8 cellular contexts compared by ENCODE assay signal in the genomic region with DNA sequence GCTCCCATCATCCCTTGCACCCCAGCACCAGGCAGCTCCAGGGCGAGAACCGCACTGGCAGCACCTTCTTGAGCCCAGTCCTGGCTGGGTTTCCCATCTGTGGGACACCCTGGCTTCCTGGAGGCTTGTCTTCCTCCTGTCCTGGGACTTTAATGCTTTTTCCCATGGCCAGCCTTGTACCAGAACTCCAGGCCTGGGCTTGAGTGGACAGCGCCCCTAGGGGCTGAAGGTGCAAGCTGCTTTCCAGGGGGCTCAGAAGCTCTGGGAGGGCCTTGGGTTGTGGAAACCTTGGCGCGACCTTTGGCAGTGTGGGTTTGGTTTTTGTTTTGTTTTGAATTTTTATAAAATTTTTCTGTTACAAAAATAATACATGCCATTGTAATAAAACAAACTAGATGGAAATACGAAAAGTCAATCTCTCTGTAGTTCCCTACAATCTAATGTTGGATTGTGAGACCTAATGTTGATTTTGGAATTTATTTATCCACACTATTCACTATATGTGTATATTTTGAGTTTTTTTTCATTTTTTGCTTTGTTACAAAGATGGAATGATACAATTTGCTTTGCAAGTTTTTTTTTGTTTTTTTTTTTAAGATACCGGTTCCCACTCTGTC. TPM values are rescaled to one million over a fixed set of nuclear protein-coding genes. Genes with fewer than 3 reads are reported as not detected.
A peak's percentile ranks its signal among the peaks of the same experiment; 100 is the strongest.
DNase-seq lines count a peak whose midpoint lies in the region; ATAC-seq and TF ChIP-seq lines count a peak whose summit lies in the region.

No MANE protein-coding gene starts in this region.

- WGBS in right cardiac atrium, result 46% methylated on average over 7 of the region's 7 CpGs

- DNase-seq in AG08395 (ENCODE audit: low spot score), result peak; percentile 65
- DNase-seq in activated naive CD4-positive, alpha-beta T cell treated with Interleukin-2 at 50 U/mL for 16 hours, result peak; percentile 44
- peak; percentile 68 to 88 (median 83) for DNase-seq in right cardiac atrium
- peak; percentile 40 to 65 for DNase-seq in stimulated activated CD4-positive, alpha-beta T cell treated with anti-CD3 and anti-CD28 coated beads, Interleukin-2, amount 100 ng/mL, for 24 hours
- no peak for DNase-seq in cortex of kidney (lab: John Stamatoyannopoulos, UW)

- no peaks in the 10 kb centered on the region for H3K9me3 ChIP-seq in OCI-LY3 (ENCODE audit: insufficient read depth, low read length)
- no peaks in the 10 kb centered on the region for H3K9me3 ChIP-seq in right cardiac atrium (ENCODE audit: control insufficient read depth, low read length)

- intact Hi-C loops in right cardiac atrium (cut with DNase I), result no loop called here

- no peaks in the 10 kb centered on the region for H4K20me1 ChIP-seq in OCI-LY3 (ENCODE audit: insufficient read depth, low read length)

- TF ChIP-seq CTCF in GM12874 (IDR thresholded peaks at IDR 0.05; ENCODE audit: insufficient read depth, low read depth, low read length) (peak; percentile 92), OCI-LY3 (IDR thresholded peaks at IDR 0.05; ENCODE audit: low read depth, low read length) (peak; percentile 69)

- H3K27me3 ChIP-seq in OCI-LY3 (ENCODE audit: low read depth, low read length) (no peaks in the 10 kb centered on the region), right cardiac atrium (ENCODE audit: control insufficient read depth, insufficient read depth) (no peaks in the 10 kb centered on the region)

- no peak overlapping the region for H3K4me3 ChIP-seq in OCI-LY3 (ENCODE audit: low read length)
- no peak overlapping the region for H3K4me3 ChIP-seq in right cardiac atrium (ENCODE audit: low read length)

- H3K27ac ChIP-seq in OCI-LY3 (ENCODE audit: low read length) (no peak overlapping the region), right cardiac atrium (ENCODE audit: low read length) (no peak overlapping the region)

- H3K79me2 ChIP-seq in OCI-LY3 (ENCODE audit: low read length), result no peaks in the 10 kb centered on the region

- no peak for TF ChIP-seq POLR2A in GM18505 (IDR thresholded peaks at IDR 0.05; ENCODE audit: borderline replicate concordance, extremely low read depth, insufficient read depth, insufficient read length)

- no peak overlapping the region for H2AFZ ChIP-seq in OCI-LY3 (ENCODE audit: low read depth, low read length)

- no peaks in the 10 kb centered on the region for H3K4me1 ChIP-seq in OCI-LY3 (ENCODE audit: low read length)
- H3K4me1 ChIP-seq in right cardiac atrium (ENCODE audit: control insufficient read depth, insufficient read depth, low read length), result no peaks in the 10 kb centered on the region

- no peak overlapping the region for H3K4me2 ChIP-seq in OCI-LY3 (ENCODE audit: low read length)

- peak; percentile 85 to 87 for ATAC-seq in right cardiac atrium
- no peak for ATAC-seq in GM18505 (IDR thresholded peaks at IDR 0.05; ENCODE audit: unreplicated experiment)

- H3K36me3 ChIP-seq in OCI-LY3 (replicated peaks; ENCODE audit: low read depth, low read length), result no peaks in the 10 kb centered on the region

- H3K9ac ChIP-seq in OCI-LY3 (ENCODE audit: low read length), result no peak overlapping the region

RNA-seq across cellular contexts. Expression of gene RPL11, which starts 33.8 kb away (rescaled TPM):
- 100 to 1,000 TPM; 586 to 826 (median 727) TPM for total RNA-seq in right cardiac atrium
- polyA plus RNA-seq in right cardiac atrium, result 1,436 TPM
